In genomic region chr6:145327497-145328055, GRCh38 we compare ENCODE assay signal across 21 cellular contexts.
"Had no signal": no experiment of that assay in that cellular context is flagged by ENCODE, and none has a peak within 500 bp of the region (broad histone marks: within the 10 kb centered on the region; RNA-seq: fewer than 3 reads in every experiment).

No MANE protein-coding gene starts in this region.

- H3K4me1 ChIP-seq: transverse colon, uterus had no signal

- ATAC-seq: activated CD4-positive, alpha-beta T cell treated with anti-CD3 and anti-CD28 coated beads for 36 hours; activated T-cell treated with anti-CD3 and anti-CD28 coated beads, Interleukin-2, amount 50 U/mL, for 4 hours; mucosa of descending colon; stimulated activated naive B cell treated with anti-CD40 and anti-IgM and Interleukin-4, amounts not matched to agents 10 μg/mL and 1 μg/mL and 100 μg/mL, for 72 hours had no signal

- DNase-seq: activated B cell treated with CpG ODN at 0.5 μM for 24 hours; activated CD4-positive, alpha-beta T cell treated with anti-CD3 and anti-CD28 coated beads for 36 hours; activated CD4-positive, alpha-beta T cell treated with anti-CD3 and anti-CD28 coated beads, Interleukin-2, amount 50 U/mL, for 48 hours; activated CD8-positive, alpha-beta memory T cell treated with anti-CD3 and anti-CD28 coated beads, Interleukin-2, amount 50 U/mL, for 48 hours; activated naive CD4-positive, alpha-beta T cell; activated T-cell treated with anti-CD3 and anti-CD28 coated beads, Interleukin-2, amount 50 U/mL, for 4 hours; amniotic stem cell; cerebellar nuclear complex; cortex of kidney; foreskin melanocyte; immature natural killer cell; mucosa of descending colon; naive B cell; nucleus accumbens; right lobe of liver; small intestine; stimulated activated CD4-positive, alpha-beta T cell treated with anti-CD3 and anti-CD28 coated beads, Interleukin-15, amount 100 ng/mL, for 24 hours; stimulated activated naive B cell treated with anti-CD40 and anti-IgM and Interleukin-4, amounts not matched to agents 10 μg/mL and 1 μg/mL and 100 μg/mL, for 72 hours; T-helper 9 cell; transverse colon; uterus had no signal

- H3K4me3 ChIP-seq: mucosa of descending colon, right lobe of liver, transverse colon, uterus had no signal

- H3K36me3 ChIP-seq: right lobe of liver, transverse colon, uterus had no signal

- H3K9me3 ChIP-seq: mucosa of descending colon, right lobe of liver, transverse colon, uterus had no signal

- H3K27me3 ChIP-seq: right lobe of liver, transverse colon, uterus had no signal

- H3K27ac ChIP-seq: right lobe of liver, transverse colon, uterus had no signal
